ENCODE assay signal across 1 cellular context in the genomic region with DNA sequence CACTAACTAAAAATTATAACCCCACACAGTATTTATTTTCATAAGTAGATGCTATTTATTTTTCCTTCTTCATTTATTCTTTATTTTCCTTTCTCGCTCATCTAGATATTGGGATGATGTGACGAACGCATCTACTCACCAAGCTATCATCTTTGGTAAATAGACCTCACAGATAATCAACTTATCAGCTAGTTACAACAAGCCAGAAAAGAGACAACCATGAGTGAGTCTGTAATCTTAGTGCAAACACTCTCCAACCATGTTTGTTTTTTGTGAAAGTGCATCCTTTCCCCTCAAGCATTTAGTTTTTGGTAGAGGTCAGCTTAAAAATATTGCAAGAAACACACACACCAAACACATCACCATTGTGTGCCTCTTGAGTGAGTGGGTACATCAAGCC.
TF ChIP-seq lines count a peak whose summit lies in the region.

No MANE protein-coding gene starts in this region.

TF ChIP-seq in K562, 482 proteins besides CTCF, POLR2A, EP300 and RAD21 (continued from another document and continues in another):
- TF ChIP-seq TFE3 (CRISPR knock-in tag; IDR thresholded peaks at IDR 0.05) (no peak), BRD9 (IDR thresholded peaks at IDR 0.05; ENCODE audit: low read depth, partially characterized antibody) (no peak), IRF9 (tag; IDR thresholded peaks at IDR 0.05) (no peak), ATF3 (IDR thresholded peaks at IDR 0.05) (no peak), ATF3 (CRISPR knock-in tag; conservative IDR thresholded peaks at IDR 0.05) (no peak), ETV5 (CRISPR knock-in tag; IDR thresholded peaks at IDR 0.05; ENCODE audit: low read depth) (no peak), ZNF165 (CRISPR knock-in tag; IDR thresholded peaks at IDR 0.05; ENCODE audit: borderline replicate concordance) (no peak), JUN (IDR thresholded peaks at IDR 0.05; ENCODE audit: borderline replicate concordance, low read depth, low read length) (no peak), JUN (CRISPR knock-in tag; IDR thresholded peaks at IDR 0.05; ENCODE audit: borderline replicate concordance) (no peak), DPF2 (IDR thresholded peaks at IDR 0.05) (peak; percentile 75), MTA1 (IDR thresholded peaks at IDR 0.05; ENCODE audit: borderline replicate concordance) (no peak), PRMT5 (CRISPR knock-in tag; IDR thresholded peaks at IDR 0.05) (no peak), FOXK1 (CRISPR knock-in tag; IDR thresholded peaks at IDR 0.05; ENCODE audit: borderline replicate concordance) (no peak), FOSL1 (tag; conservative IDR thresholded peaks at IDR 0.05) (peak; percentile 46; the same call in 1 of the 2 replicates), PHF20 (IDR thresholded peaks at IDR 0.05; ENCODE audit: partially characterized antibody) (no peak), ZNF133 (CRISPR knock-in tag; IDR thresholded peaks at IDR 0.05) (no peak), MYBL2 (IDR thresholded peaks at IDR 0.05; ENCODE audit: low read depth) (no peak), MYBL2 (CRISPR knock-in tag; IDR thresholded peaks at IDR 0.05; ENCODE audit: borderline replicate concordance) (no peak), FOXP1 (CRISPR knock-in tag; IDR thresholded peaks at IDR 0.05) (no peak), MED1 (CRISPR knock-in tag; IDR thresholded peaks at IDR 0.05; ENCODE audit: borderline replicate concordance) (no peak), CTBP1 (IDR thresholded peaks at IDR 0.05; ENCODE audit: borderline replicate concordance) (0 out of 2 replicates have a peak, but pooled peaks have one; percentile 20), POLR2G (IDR thresholded peaks at IDR 0.05; ENCODE audit: low read depth, low read length) (no peak), SMARCA5 (IDR thresholded peaks at IDR 0.05) (no peak), ADNP (tag; IDR thresholded peaks at IDR 0.05) (no peak), TAF9B (IDR thresholded peaks at IDR 0.05; ENCODE audit: partially characterized antibody) (no peak), PATZ1 (CRISPR knock-in tag; IDR thresholded peaks at IDR 0.05; ENCODE audit: borderline replicate concordance) (no peak), ZNF717 (CRISPR knock-in tag; IDR thresholded peaks at IDR 0.05) (no peak), CGGBP1 (CRISPR knock-in tag; IDR thresholded peaks at IDR 0.05) (no peak), NCOR1 (IDR thresholded peaks at IDR 0.05) (no peak), NFE2L1 (tag; IDR thresholded peaks at IDR 0.05; ENCODE audit: borderline replicate concordance, low read depth) (no peak), MTA2 (IDR thresholded peaks at IDR 0.05; ENCODE audit: low read depth) (peak; percentile 34; the same call in 1 of the 2 replicates), TCF3 (CRISPR knock-in tag; IDR thresholded peaks at IDR 0.05) (peak; percentile 47; the same call in 1 of the 2 replicates), MCM7 (IDR thresholded peaks at IDR 0.05) (no peak), GATA2 (CRISPR knock-in tag; IDR thresholded peaks at IDR 0.05) (no peak), CHCHD3 (CRISPR knock-in tag; IDR thresholded peaks at IDR 0.05) (no peak)
- TF ChIP-seq, protein P1, sequence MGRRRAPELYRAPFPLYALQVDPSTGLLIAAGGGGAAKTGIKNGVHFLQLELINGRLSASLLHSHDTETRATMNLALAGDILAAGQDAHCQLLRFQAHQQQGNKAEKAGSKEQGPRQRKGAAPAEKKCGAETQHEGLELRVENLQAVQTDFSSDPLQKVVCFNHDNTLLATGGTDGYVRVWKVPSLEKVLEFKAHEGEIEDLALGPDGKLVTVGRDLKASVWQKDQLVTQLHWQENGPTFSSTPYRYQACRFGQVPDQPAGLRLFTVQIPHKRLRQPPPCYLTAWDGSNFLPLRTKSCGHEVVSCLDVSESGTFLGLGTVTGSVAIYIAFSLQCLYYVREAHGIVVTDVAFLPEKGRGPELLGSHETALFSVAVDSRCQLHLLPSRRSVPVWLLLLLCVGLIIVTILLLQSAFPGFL (CRISPR knock-in tag; IDR thresholded peaks at IDR 0.05), result no peak
- TF ChIP-seq, protein P2, sequence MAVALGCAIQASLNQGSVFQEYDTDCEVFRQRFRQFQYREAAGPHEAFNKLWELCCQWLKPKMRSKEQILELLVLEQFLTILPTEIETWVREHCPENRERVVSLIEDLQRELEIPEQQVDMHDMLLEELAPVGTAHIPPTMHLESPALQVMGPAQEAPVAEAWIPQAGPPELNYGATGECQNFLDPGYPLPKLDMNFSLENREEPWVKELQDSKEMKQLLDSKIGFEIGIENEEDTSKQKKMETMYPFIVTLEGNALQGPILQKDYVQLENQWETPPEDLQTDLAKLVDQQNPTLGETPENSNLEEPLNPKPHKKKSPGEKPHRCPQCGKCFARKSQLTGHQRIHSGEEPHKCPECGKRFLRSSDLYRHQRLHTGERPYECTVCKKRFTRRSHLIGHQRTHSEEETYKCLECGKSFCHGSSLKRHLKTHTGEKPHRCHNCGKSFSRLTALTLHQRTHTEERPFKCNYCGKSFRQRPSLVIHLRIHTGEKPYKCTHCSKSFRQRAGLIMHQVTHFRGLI (CRISPR knock-in tag; IDR thresholded peaks at IDR 0.05), result no peak
- TF ChIP-seq, protein P3, sequence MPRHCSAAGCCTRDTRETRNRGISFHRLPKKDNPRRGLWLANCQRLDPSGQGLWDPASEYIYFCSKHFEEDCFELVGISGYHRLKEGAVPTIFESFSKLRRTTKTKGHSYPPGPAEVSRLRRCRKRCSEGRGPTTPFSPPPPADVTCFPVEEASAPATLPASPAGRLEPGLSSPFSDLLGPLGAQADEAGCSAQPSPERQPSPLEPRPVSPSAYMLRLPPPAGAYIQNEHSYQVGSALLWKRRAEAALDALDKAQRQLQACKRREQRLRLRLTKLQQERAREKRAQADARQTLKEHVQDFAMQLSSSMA (CRISPR knock-in tag; IDR thresholded peaks at IDR 0.05), result no peak
- TF ChIP-seq, protein P4, sequence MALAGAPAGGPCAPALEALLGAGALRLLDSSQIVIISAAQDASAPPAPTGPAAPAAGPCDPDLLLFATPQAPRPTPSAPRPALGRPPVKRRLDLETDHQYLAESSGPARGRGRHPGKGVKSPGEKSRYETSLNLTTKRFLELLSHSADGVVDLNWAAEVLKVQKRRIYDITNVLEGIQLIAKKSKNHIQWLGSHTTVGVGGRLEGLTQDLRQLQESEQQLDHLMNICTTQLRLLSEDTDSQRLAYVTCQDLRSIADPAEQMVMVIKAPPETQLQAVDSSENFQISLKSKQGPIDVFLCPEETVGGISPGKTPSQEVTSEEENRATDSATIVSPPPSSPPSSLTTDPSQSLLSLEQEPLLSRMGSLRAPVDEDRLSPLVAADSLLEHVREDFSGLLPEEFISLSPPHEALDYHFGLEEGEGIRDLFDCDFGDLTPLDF (CRISPR knock-in tag; IDR thresholded peaks at IDR 0.05), result no peak
- TF ChIP-seq, protein P5, sequence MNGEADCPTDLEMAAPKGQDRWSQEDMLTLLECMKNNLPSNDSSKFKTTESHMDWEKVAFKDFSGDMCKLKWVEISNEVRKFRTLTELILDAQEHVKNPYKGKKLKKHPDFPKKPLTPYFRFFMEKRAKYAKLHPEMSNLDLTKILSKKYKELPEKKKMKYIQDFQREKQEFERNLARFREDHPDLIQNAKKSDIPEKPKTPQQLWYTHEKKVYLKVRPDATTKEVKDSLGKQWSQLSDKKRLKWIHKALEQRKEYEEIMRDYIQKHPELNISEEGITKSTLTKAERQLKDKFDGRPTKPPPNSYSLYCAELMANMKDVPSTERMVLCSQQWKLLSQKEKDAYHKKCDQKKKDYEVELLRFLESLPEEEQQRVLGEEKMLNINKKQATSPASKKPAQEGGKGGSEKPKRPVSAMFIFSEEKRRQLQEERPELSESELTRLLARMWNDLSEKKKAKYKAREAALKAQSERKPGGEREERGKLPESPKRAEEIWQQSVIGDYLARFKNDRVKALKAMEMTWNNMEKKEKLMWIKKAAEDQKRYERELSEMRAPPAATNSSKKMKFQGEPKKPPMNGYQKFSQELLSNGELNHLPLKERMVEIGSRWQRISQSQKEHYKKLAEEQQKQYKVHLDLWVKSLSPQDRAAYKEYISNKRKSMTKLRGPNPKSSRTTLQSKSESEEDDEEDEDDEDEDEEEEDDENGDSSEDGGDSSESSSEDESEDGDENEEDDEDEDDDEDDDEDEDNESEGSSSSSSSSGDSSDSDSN (IDR thresholded peaks at IDR 0.05; ENCODE audit: borderline replicate concordance in 1 of 2, low read depth in 2 of 2, low read length in 2 of 2), result no peak
- TF ChIP-seq, protein P6, sequence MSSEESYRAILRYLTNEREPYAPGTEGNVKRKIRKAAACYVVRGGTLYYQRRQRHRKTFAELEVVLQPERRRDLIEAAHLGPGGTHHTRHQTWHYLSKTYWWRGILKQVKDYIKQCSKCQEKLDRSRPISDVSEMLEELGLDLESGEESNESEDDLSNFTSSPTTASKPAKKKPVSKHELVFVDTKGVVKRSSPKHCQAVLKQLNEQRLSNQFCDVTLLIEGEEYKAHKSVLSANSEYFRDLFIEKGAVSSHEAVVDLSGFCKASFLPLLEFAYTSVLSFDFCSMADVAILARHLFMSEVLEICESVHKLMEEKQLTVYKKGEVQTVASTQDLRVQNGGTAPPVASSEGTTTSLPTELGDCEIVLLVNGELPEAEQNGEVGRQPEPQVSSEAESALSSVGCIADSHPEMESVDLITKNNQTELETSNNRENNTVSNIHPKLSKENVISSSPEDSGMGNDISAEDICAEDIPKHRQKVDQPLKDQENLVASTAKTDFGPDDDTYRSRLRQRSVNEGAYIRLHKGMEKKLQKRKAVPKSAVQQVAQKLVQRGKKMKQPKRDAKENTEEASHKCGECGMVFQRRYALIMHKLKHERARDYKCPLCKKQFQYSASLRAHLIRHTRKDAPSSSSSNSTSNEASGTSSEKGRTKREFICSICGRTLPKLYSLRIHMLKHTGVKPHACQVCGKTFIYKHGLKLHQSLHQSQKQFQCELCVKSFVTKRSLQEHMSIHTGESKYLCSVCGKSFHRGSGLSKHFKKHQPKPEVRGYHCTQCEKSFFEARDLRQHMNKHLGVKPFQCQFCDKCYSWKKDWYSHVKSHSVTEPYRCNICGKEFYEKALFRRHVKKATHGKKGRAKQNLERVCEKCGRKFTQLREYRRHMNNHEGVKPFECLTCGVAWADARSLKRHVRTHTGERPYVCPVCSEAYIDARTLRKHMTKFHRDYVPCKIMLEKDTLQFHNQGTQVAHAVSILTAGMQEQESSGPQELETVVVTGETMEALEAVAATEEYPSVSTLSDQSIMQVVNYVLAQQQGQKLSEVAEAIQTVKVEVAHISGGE (CRISPR knock-in tag; IDR thresholded peaks at IDR 0.05), result no peak
- TF ChIP-seq, protein P7, sequence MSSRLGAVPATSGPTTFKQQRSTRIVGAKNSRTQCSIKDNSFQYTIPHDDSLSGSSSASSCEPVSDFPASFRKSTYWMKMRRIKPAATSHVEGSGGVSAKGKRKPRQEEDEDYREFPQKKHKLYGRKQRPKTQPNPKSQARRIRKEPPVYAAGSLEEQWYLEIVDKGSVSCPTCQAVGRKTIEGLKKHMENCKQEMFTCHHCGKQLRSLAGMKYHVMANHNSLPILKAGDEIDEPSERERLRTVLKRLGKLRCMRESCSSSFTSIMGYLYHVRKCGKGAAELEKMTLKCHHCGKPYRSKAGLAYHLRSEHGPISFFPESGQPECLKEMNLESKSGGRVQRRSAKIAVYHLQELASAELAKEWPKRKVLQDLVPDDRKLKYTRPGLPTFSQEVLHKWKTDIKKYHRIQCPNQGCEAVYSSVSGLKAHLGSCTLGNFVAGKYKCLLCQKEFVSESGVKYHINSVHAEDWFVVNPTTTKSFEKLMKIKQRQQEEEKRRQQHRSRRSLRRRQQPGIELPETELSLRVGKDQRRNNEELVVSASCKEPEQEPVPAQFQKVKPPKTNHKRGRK (tag; IDR thresholded peaks at IDR 0.05), result no peak
- TF ChIP-seq, protein P8, sequence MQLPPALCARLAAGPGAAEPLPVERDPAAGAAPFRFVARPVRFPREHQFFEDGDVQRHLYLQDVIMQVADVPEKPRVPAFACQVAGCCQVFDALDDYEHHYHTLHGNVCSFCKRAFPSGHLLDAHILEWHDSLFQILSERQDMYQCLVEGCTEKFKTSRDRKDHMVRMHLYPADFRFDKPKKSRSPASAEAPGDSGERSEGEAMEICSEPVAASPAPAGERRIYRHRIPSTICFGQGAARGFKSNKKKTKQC (CRISPR knock-in tag; IDR thresholded peaks at IDR 0.05), result no peak
